In genomic region chr1:15847100-15847892, GRCh38 we compare ENCODE assay signal across 8 cellular contexts. TPM values are rescaled to one million over a fixed set of nuclear protein-coding genes. Genes with fewer than 3 reads are reported as not detected.
DNase-seq lines count a peak whose midpoint lies in the region; ATAC-seq and TF ChIP-seq lines count a peak whose summit lies in the region.

A gene with protein sequence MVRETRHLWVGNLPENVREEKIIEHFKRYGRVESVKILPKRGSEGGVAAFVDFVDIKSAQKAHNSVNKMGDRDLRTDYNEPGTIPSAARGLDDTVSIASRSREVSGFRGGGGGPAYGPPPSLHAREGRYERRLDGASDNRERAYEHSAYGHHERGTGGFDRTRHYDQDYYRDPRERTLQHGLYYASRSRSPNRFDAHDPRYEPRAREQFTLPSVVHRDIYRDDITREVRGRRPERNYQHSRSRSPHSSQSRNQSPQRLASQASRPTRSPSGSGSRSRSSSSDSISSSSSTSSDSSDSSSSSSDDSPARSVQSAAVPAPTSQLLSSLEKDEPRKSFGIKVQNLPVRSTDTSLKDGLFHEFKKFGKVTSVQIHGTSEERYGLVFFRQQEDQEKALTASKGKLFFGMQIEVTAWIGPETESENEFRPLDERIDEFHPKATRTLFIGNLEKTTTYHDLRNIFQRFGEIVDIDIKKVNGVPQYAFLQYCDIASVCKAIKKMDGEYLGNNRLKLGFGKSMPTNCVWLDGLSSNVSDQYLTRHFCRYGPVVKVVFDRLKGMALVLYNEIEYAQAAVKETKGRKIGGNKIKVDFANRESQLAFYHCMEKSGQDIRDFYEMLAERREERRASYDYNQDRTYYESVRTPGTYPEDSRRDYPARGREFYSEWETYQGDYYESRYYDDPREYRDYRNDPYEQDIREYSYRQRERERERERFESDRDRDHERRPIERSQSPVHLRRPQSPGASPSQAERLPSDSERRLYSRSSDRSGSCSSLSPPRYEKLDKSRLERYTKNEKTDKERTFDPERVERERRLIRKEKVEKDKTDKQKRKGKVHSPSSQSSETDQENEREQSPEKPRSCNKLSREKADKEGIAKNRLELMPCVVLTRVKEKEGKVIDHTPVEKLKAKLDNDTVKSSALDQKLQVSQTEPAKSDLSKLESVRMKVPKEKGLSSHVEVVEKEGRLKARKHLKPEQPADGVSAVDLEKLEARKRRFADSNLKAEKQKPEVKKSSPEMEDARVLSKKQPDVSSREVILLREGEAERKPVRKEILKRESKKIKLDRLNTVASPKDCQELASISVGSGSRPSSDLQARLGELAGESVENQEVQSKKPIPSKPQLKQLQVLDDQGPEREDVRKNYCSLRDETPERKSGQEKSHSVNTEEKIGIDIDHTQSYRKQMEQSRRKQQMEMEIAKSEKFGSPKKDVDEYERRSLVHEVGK (N-terminal part only) (plus strand): TSS chr1:15847707. CDS start chr1:15848068, 361 bp downstream.

- H3K27ac ChIP-seq in CD8-positive, alpha-beta T cell (ENCODE audit: low read depth, low read length) = peak within 1 kb of the TSS; percentile 91

- no peaks in the 10 kb centered on the region for H3K27me3 ChIP-seq in CD8-positive, alpha-beta T cell (ENCODE audit: insufficient read depth, low read length)

- peaks cover 36% of the 10 kb centered on the region for H3K4me1 Mint-ChIP-seq in CD8-positive, alpha-beta T cell (ENCODE audit: low read depth)

- no peaks in the 10 kb centered on the region for H3K36me3 ChIP-seq in CD8-positive, alpha-beta T cell (ENCODE audit: insufficient read depth, low read length)

- no peak for TF ChIP-seq CTCF in CD8-positive, alpha-beta T cell (IDR thresholded peaks at IDR 0.05)
- no peak for TF ChIP-seq CTCF in GM20000 (IDR thresholded peaks at IDR 0.05; ENCODE audit: extremely low read depth, missing control alignments)

- intact Hi-C loops in CD8-positive, alpha-beta T cell (cut with DNase I, micrococcal nuclease) = loop anchor here (1.0 to 10.0 kb wide), 12 partner anchors 12 to 520 kb away; partner anchors contain the start of genes SZRD1 (in 2 of the 2), CASP9 (in 1 of the 2), DNAJC16 (in 1 of the 2) and FBXO42 (in 1 of the 2)

- H3K4me3 Mint-ChIP-seq in CD8-positive, alpha-beta T cell = peak within 1 kb of the TSS; percentile 98

- no peaks in the 10 kb centered on the region for H3K27me3 Mint-ChIP-seq in CD8-positive, alpha-beta T cell (ENCODE audit: low read depth)

- peak; percentile 95 to 99 (median 98) for DNase-seq in CD8-positive, alpha-beta T cell
- DNase-seq in GM20000 (ENCODE audit: low spot score) (peak; percentile 95), HT-29 (ENCODE audit: low spot score) (peak; percentile 97), lung microvascular endothelial cell (ENCODE audit: low read depth in 2 of 2) (peak; percentile 98)
- DNase-seq in NK-92 treated with Interleukin-12 subunit alpha and Interleukin-12 subunit beta, amount 100 ng/mL, for 24 hours (lab: John Stamatoyannopoulos, UW) = peak; percentile 99
- DNase-seq in activated CD8-positive, alpha-beta memory T cell treated with anti-CD3 and anti-CD28 coated beads for 24 hours = peak; percentile 97
- peak; percentile 96 for DNase-seq in effector CD4-positive, alpha-beta T cell
- DNase-seq in stimulated activated CD4-positive, alpha-beta T cell treated with anti-CD3 and anti-CD28 coated beads, TNF-alpha, amount 100 ng/mL, for 4 hours (ENCODE audit: low read depth in 3 of 3) = peak; percentile 95 to 97 (median 97)

- peaks cover 24% of the 10 kb centered on the region for H3K4me1 ChIP-seq in CD8-positive, alpha-beta T cell (ENCODE audit: insufficient read depth, low read length)

- CTCF ChIA-PET in CD8-positive, alpha-beta T cell (lab: Charles Lee) = interaction anchor here (0.7 to 2.5 kb wide), 5 partner anchors 8 to 56 kb away, joined by 3 to 9 read pairs (median 4); no protein-coding TSS in a partner anchor

- H3K4me3 ChIP-seq in CD8-positive, alpha-beta T cell (ENCODE audit: low read depth, low read length) = peak within 1 kb of the TSS; percentile 99

- H3K9me3 ChIP-seq in CD8-positive, alpha-beta T cell (ENCODE audit: low read length) = no peaks in the 10 kb centered on the region

- H3K27ac Mint-ChIP-seq in CD8-positive, alpha-beta T cell = peak within 1 kb of the TSS; percentile 97

- no peaks in the 10 kb centered on the region for H3K9me3 Mint-ChIP-seq in CD8-positive, alpha-beta T cell

- peak; percentile 80 for ATAC-seq in CD8-positive, alpha-beta T cell

- POLR2A ChIA-PET in CD8-positive, alpha-beta T cell (lab: Charles Lee) = interaction anchor here (0.6 to 8.7 kb wide), 13 partner anchors 12 to 1057 kb away, joined by 3 to 235 read pairs (median 4); partner anchors contain the start of genes CPLANE2 and ZBTB17

- peaks cover 15% of the 10 kb centered on the region for H3K36me3 Mint-ChIP-seq in CD8-positive, alpha-beta T cell

RNA-seq across cellular contexts. Expression of the gene that starts here (rescaled TPM):
- total RNA-seq in CD8-positive, alpha-beta T cell = 10 to 100 TPM; 85.9 to 87.3 TPM
- 17.1 and 20.1 TPM in 2 replicates for total RNA-seq in HT-29 (2014; rRNA removed; shearing (Covaris generic))
- 9.8 and 11.3 TPM in 2 replicates for total RNA-seq in lung microvascular endothelial cell

Comparison
In these comparisons a context has a peak if more than half of its experiments do, and no peak if none do; other contexts are left out.
1. Peak in every context shown above with its lines: DNase-seq, ATAC-seq, H3K4me3 ChIP-seq and H3K27ac ChIP-seq.